Comparison of ENCODE assay signal across 18 cellular contexts in genomic region chr14:100504372-100505078, GRCh38.
DNase-seq lines count a peak whose midpoint lies in the region; ATAC-seq, FAIRE-seq and TF ChIP-seq lines count a peak whose summit lies in the region.
"Had no signal": no experiment of that assay in that cellular context is flagged by ENCODE, and none has a peak within 500 bp of the region (broad histone marks: within the 10 kb centered on the region; RNA-seq: fewer than 3 reads in every experiment).

No MANE protein-coding gene starts in this region.

- H3K27me3 ChIP-seq in Panc1 (ENCODE audit: control insufficient read depth, insufficient read depth, low read length): no peaks in the 10 kb centered on the region
- no peaks in the 10 kb centered on the region for H3K27me3 ChIP-seq in H1 (replicated peaks in 1 of 4; ENCODE audit: control insufficient read depth in 3 of 4, extremely low read depth in 1 of 4, insufficient read depth in 3 of 4, low read length in 3 of 4)
- H3K27me3 ChIP-seq: heart right ventricle, sigmoid colon, SJCRH30 had no signal

- H4K91ac ChIP-seq in H1 (replicated peaks; ENCODE audit: insufficient read length, low read length): no peak overlapping the region

- H3K9me3 ChIP-seq in Panc1 (ENCODE audit: control insufficient read depth, insufficient read depth, low read depth, low read length): peaks cover 15% of the 10 kb centered on the region; the same call in 1 of the 2 replicates
- peaks cover 0 to 6% of the 10 kb centered on the region in 2 experiments; a peak in 1 of 4 replicates for H3K9me3 ChIP-seq in H1 (ENCODE audit: insufficient read depth in 2 of 2, low read depth in 1 of 2, low read length in 1 of 2)
- H3K9me3 ChIP-seq: SJCRH30 had no signal

- no peak for TF ChIP-seq CTCF in Panc1 (IDR thresholded peaks at IDR 0.05)
- no peak for TF ChIP-seq CTCF in H1 (IDR thresholded peaks at IDR 0.05; ENCODE audit: control extremely low read depth in 1 of 3, insufficient read depth in 1 of 3, low read depth in 1 of 3, low read length in 3 of 3)
- TF ChIP-seq CTCF in GM10248 (IDR thresholded peaks at IDR 0.05; ENCODE audit: control extremely low read depth, extremely low read depth, low read depth, missing control alignments): no peak

- no peak for TF ChIP-seq RAD21 in H1 (IDR thresholded peaks at IDR 0.05 in 1 of 2, conservative IDR thresholded peaks at IDR 0.05 in 1 of 2; ENCODE audit: low read depth in 2 of 2, low read length in 2 of 2)

- no peak overlapping the region for H3K23ac ChIP-seq in H1 (ENCODE audit: insufficient read length)

- no peak overlapping the region for H3K56ac ChIP-seq in H1 (replicated peaks; ENCODE audit: insufficient read length, low read depth, low read length)

- H3K4me3 ChIP-seq in Panc1 (ENCODE audit: low read depth in 2 of 2, low read length in 2 of 2) (no peak overlapping the region), H1 (ENCODE audit: extremely low read depth in 1 of 4, insufficient read depth in 2 of 4, low read depth in 3 of 4, low read length in 4 of 4) (no peak overlapping the region)
- H3K4me3 ChIP-seq: heart right ventricle, sigmoid colon, SJCRH30 had no signal

- no peak overlapping the region for H3K4me2 ChIP-seq in H1 (ENCODE audit: insufficient read depth in 1 of 2, low read depth in 2 of 2, low read length in 2 of 2)

- TF ChIP-seq POLR2A in H1 (IDR thresholded peaks at IDR 0.05; ENCODE audit: control extremely low read depth in 1 of 2, low read depth in 2 of 2, low read length in 2 of 2): no peak

- no peaks in the 10 kb centered on the region for H3K79me2 ChIP-seq in H1 (ENCODE audit: control insufficient read depth in 1 of 2, insufficient read depth in 2 of 2, low read length in 2 of 2)

- H2BK15ac ChIP-seq in H1 (ENCODE audit: low read length): no peak overlapping the region

- FAIRE-seq in H1 (lab: Jason Lieb, UNC): peak; percentile 55

- no peak overlapping the region for H2BK20ac ChIP-seq in H1 (ENCODE audit: low read length)

- no peak for TF ChIP-seq EP300 in H1 (IDR thresholded peaks at IDR 0.05; ENCODE audit: borderline replicate concordance in 1 of 2, low read depth in 2 of 2, low read length in 2 of 2)

- peaks cover 0 to 2% of the 10 kb centered on the region in 2 experiments for H4K20me1 ChIP-seq in H1 (replicated peaks in 1 of 2; ENCODE audit: control insufficient read depth in 1 of 2, insufficient read depth in 2 of 2, low read length in 2 of 2)

- ATAC-seq in Panc1 (no peak), GM21717 (IDR thresholded peaks at IDR 0.05; ENCODE audit: unreplicated experiment) (no peak)
- ATAC-seq: activated naive CD8-positive, alpha-beta T cell treated with anti-CD3 and anti-CD28 coated beads, Interleukin-2, amount 50 U/mL, for 24 hours; CD8-positive, alpha-beta T cell; heart right ventricle had no signal

- no peak overlapping the region for H4K8ac ChIP-seq in H1 (ENCODE audit: extremely low read depth, insufficient read depth, low read length)

- peak; percentile 28 for DNase-seq in A172 (ENCODE audit: low spot score)
- peak; percentile 23 for DNase-seq in HCEC 1CT
- DNase-seq in Panc1 (ENCODE audit: low read depth, low spot score): peak; percentile 10
- no peak for DNase-seq in H1 (ENCODE audit: low read depth in 1 of 2, low spot score in 2 of 2)
- DNase-seq in GM10248 (ENCODE audit: extremely low spot score): no peak
- DNase-seq in NCI-H446 (lab: John Stamatoyannopoulos, UW): no peak
- DNase-seq in stimulated activated CD4-positive, alpha-beta T cell treated with anti-CD3 and anti-CD28 coated beads, Interleukin-2, amount 100 ng/mL, for 48 hours: no peak
- DNase-seq: activated CD4-positive, alpha-beta T cell treated with anti-CD3 and anti-CD28 coated beads for 1 hour; activated naive CD8-positive, alpha-beta T cell treated with anti-CD3 and anti-CD28 coated beads, Interleukin-2, amount 50 U/mL, for 24 hours; caudate nucleus; CD8-positive, alpha-beta T cell; effector CD4-positive, alpha-beta T cell; heart right ventricle; NCI-H1436; NCI-H345; sigmoid colon; SJCRH30 had no signal

- H3K23me2 ChIP-seq in H1 (ENCODE audit: low read depth, low read length): no peaks in the 10 kb centered on the region

- no peak overlapping the region for H2BK5ac ChIP-seq in H1 (ENCODE audit: low read depth, low read length)

- 81% methylated on average over 3 of the region's 3 CpGs; no CpG with 5 or more reads in 1 of the 2 experiments for WGBS in H1 (ENCODE audit: extremely low coverage in 1 of 2, insufficient coverage in 1 of 2, insufficient read length in 1 of 2, insufficient replicate concordance in 2 of 2, low coverage in 1 of 2, low lambda C conversion rate in 2 of 2, missing lambda C conversion rate in 1 of 2), 2 experiments

- no peak overlapping the region for H2BK12ac ChIP-seq in H1 (ENCODE audit: low read depth, low read length)

- no peak overlapping the region for H3K27ac ChIP-seq in Panc1 (ENCODE audit: low read length)
- H3K27ac ChIP-seq in H1 (ENCODE audit: low read depth, low read length): no peak overlapping the region
- H3K27ac ChIP-seq: heart right ventricle, sigmoid colon, SJCRH30 had no signal

- no peak overlapping the region for H3K14ac ChIP-seq in H1 (ENCODE audit: insufficient read length)

- no peaks in the 10 kb centered on the region for H3K79me1 ChIP-seq in H1 (ENCODE audit: low read depth, low read length)

- no peak overlapping the region for H2AFZ ChIP-seq in H1 (ENCODE audit: low read length)

- intact Hi-C loops in Panc1 (cut with micrococcal nuclease; ENCODE audit: unreplicated experiment): no loop called here

- in situ Hi-C loops in Panc1 (cut with HindIII; ENCODE audit: low pct_unique_long_range_greater_than_20kb, low sequenced_read_pairs): no loop called here

- no peaks in the 10 kb centered on the region for H3K4me1 ChIP-seq in Panc1 (ENCODE audit: control insufficient read depth, insufficient read depth, low read length)
- no peaks in the 10 kb centered on the region; a peak in 1 of 7 replicates for H3K4me1 ChIP-seq in H1 (replicated peaks in 1 of 4; ENCODE audit: control insufficient read depth in 3 of 4, insufficient read depth in 4 of 4, low read length in 3 of 4)
- H3K4me1 ChIP-seq: heart right ventricle, sigmoid colon, SJCRH30 had no signal

- H3K36me3 ChIP-seq in Panc1 (ENCODE audit: control insufficient read depth, insufficient read depth, low read length) (no peaks in the 10 kb centered on the region), H1 (ENCODE audit: control insufficient read depth in 2 of 4, insufficient read depth in 4 of 4, low read length in 3 of 4) (no peaks in the 10 kb centered on the region)
- H3K36me3 ChIP-seq: heart right ventricle, sigmoid colon, SJCRH30 had no signal

- no peak overlapping the region for H4K5ac ChIP-seq in H1 (ENCODE audit: insufficient read length, low read depth, low read length)

- POLR2A ChIA-PET in Panc1 (lab: Charles Lee) (no interaction called here), H1 (lab: Charles Lee; ENCODE audit: partially characterized antibody) (no interaction called here), GM10248 (lab: Yijun Ruan, JAX) (no interaction called here)

- no TSS peak for BruUV-seq in Panc1 (replicated peaks; lab: Mats Ljungman, UMichigan)

- CTCF ChIA-PET in Panc1 (lab: Charles Lee): no interaction called here
- CTCF ChIA-PET in H1 (lab: Charles Lee; ENCODE audit: partially characterized antibody): interaction anchor here (1.3 kb wide), 1 partner anchor 16 kb away, joined by 5 read pairs; no protein-coding TSS in a partner anchor
- CTCF ChIA-PET in GM10248 (lab: Yijun Ruan, JAX): no interaction called here

- H2BK120ac ChIP-seq in H1 (replicated peaks; ENCODE audit: low read depth, low read length): no peak overlapping the region

- H3K4ac ChIP-seq in H1 (replicated peaks; ENCODE audit: insufficient read length, low read depth, low read length): no peak overlapping the region

- no peak overlapping the region for H3K9ac ChIP-seq in H1 (replicated peaks in 1 of 4; ENCODE audit: extremely low read depth in 1 of 4, low read depth in 3 of 4, low read length in 3 of 4)

- no peak overlapping the region for H2AK5ac ChIP-seq in H1 (ENCODE audit: low read depth, low read length)

- H3K18ac ChIP-seq in H1 (ENCODE audit: extremely low read depth, low read length): no peak overlapping the region

TF ChIP-seq in H1, 55 proteins besides CTCF, POLR2A, EP300 and RAD21:
- no peak for TF ChIP-seq CHD1 (IDR thresholded peaks at IDR 0.05; ENCODE audit: low read depth, low read length)
- TF ChIP-seq BCL11A (IDR thresholded peaks at IDR 0.05; ENCODE audit: low read depth in 2 of 2, low read length in 2 of 2): no peak
- TF ChIP-seq BACH1 (IDR thresholded peaks at IDR 0.05; ENCODE audit: low read length): peak; percentile 93
- no peak for TF ChIP-seq GTF2F1 (IDR thresholded peaks at IDR 0.05; ENCODE audit: borderline replicate concordance, low read depth, low read length)
- TF ChIP-seq BRCA1 (IDR thresholded peaks at IDR 0.05; ENCODE audit: low read depth, low read length): no peak
- TF ChIP-seq MAFK (IDR thresholded peaks at IDR 0.05; ENCODE audit: low read depth, low read length): peak; percentile 67; the same call in 1 of the 2 replicates
- no peak for TF ChIP-seq JUN (IDR thresholded peaks at IDR 0.05; ENCODE audit: low read depth, low read length)
- TF ChIP-seq USF2 (IDR thresholded peaks at IDR 0.05; ENCODE audit: low read length): no peak
- no peak for TF ChIP-seq CREB1 (IDR thresholded peaks at IDR 0.05)
- no peak for TF ChIP-seq KDM5A (IDR thresholded peaks at IDR 0.05; ENCODE audit: low read length)
- peak; percentile 94 for TF ChIP-seq JUND (IDR thresholded peaks at IDR 0.05; ENCODE audit: low read length)

Comparison
In these comparisons a context has a peak if more than half of its experiments do, and no peak if none do; other contexts are left out.
1. DNase-seq: peak in A172 (single experiment), HCEC 1CT (single experiment) and Panc1 (single experiment); none in H1 (0 of 2), GM10248 (single experiment), NCI-H446 (0 of 2) and stimulated activated CD4-positive, alpha-beta T cell treated with anti-CD3 and anti-CD28 coated beads, Interleukin-2, amount 100 ng/mL, for 48 hours (0 of 2).